16 cellular contexts compared by ENCODE assay signal in genomic region chr4:153755186-153755585, GRCh38. TPM values are rescaled to one million over a fixed set of nuclear protein-coding genes. Genes with fewer than 3 reads are reported as not detected.
A peak's percentile ranks its signal among the peaks of the same experiment; 100 is the strongest.
DNase-seq lines count a peak whose midpoint lies in the region; ATAC-seq and TF ChIP-seq lines count a peak whose summit lies in the region.
"Had no signal": no experiment of that assay in that cellular context is flagged by ENCODE, and none has a peak within 500 bp of the region (broad histone marks: within the 10 kb centered on the region; RNA-seq: fewer than 3 reads in every experiment).

No MANE protein-coding gene starts in this region.

- in situ Hi-C loops in SK-MEL-5 (cut with HindIII; ENCODE audit: low pct_unique_long_range_greater_than_20kb, low sequenced_read_pairs), result no loop called here

- H3K27ac Mint-ChIP-seq in activated T-cell treated with anti-CD3 and anti-CD28 coated beads, Interleukin-2, amount 50 U/mL, for 24 hours, result peak overlapping the region; percentile 15
- peak overlapping the region; percentile 83 for H3K27ac Mint-ChIP-seq in CD4-positive, alpha-beta T cell
- peak overlapping the region; percentile 75 to 93 (median 90) for H3K27ac Mint-ChIP-seq in naive thymus-derived CD8-positive, alpha-beta T cell

- DNase-seq in activated T-cell treated with anti-CD3 and anti-CD28 coated beads, Interleukin-2, amount 50 U/mL, for 24 hours, result no peak
- DNase-seq in activated T-cell treated with anti-CD3 and anti-CD28 coated beads, Interleukin-2, amount 50 U/mL, for 48 hours, result no peak
- DNase-seq in CD4-positive, alpha-beta T cell, result peak in 2 of 10 experiments; percentile 2 to 13
- DNase-seq in SK-MEL-5 (ENCODE audit: low read depth, low spot score) (peak; percentile 59), foreskin keratinocyte (no peak)
- DNase-seq in naive thymus-derived CD8-positive, alpha-beta T cell, result peak in 3 of 10 donors; percentile 9 to 47 (median 47)
- no peak for DNase-seq in activated CD8-positive, alpha-beta memory T cell treated with anti-CD3 and anti-CD28 coated beads, Interleukin-2, amount 50 U/mL, for 4 hours
- DNase-seq: ACHN; Caco-2; CD4-positive, alpha-beta memory T cell; DND-41; GDM1 had no signal

- H3K9me3 ChIP-seq in CD4-positive, alpha-beta T cell (ENCODE audit: control insufficient read depth, low read length), result no peaks in the 10 kb centered on the region
- H3K9me3 ChIP-seq: Caco-2, HAP-1 had no signal

- no peak for TF ChIP-seq CTCF in CD4-positive, alpha-beta T cell (IDR thresholded peaks at IDR 0.05)
- no peak for TF ChIP-seq CTCF in foreskin keratinocyte (conservative IDR thresholded peaks at IDR 0.05)

- CTCF ChIA-PET in CD4-positive, alpha-beta T cell (lab: Charles Lee), result no interaction called here

- intact Hi-C loops in CD4-positive, alpha-beta T cell (cut with DNase I, micrococcal nuclease), result loop anchor here in 1 of 2 experiments (10.0 kb wide), 1 partner anchor 320 kb away; no protein-coding TSS in a partner anchor

- H3K9me3 Mint-ChIP-seq in activated T-cell treated with anti-CD3 and anti-CD28 coated beads, Interleukin-2, amount 50 U/mL, for 24 hours, result no peaks in the 10 kb centered on the region
- H3K9me3 Mint-ChIP-seq in CD4-positive, alpha-beta T cell, result no peaks in the 10 kb centered on the region
- peaks cover 0 to 4% (median 0%) of the 10 kb centered on the region in 9 donors for H3K9me3 Mint-ChIP-seq in naive thymus-derived CD8-positive, alpha-beta T cell
- H3K9me3 Mint-ChIP-seq: CD4-positive, alpha-beta memory T cell had no signal

- H3K4me3 Mint-ChIP-seq in activated T-cell treated with anti-CD3 and anti-CD28 coated beads, Interleukin-2, amount 50 U/mL, for 24 hours, result no peak overlapping the region
- H3K4me3 Mint-ChIP-seq in CD4-positive, alpha-beta T cell, result peak overlapping the region; percentile 31
- H3K4me3 Mint-ChIP-seq in naive thymus-derived CD8-positive, alpha-beta T cell, result peak overlapping the region in 8 of 10 donors; percentile 6 to 68 (median 35)

- H3K4me1 ChIP-seq in foreskin keratinocyte, result no peaks in the 10 kb centered on the region
- H3K4me1 ChIP-seq: HAP-1 had no signal

- no peaks in the 10 kb centered on the region for H3K36me3 Mint-ChIP-seq in activated T-cell treated with anti-CD3 and anti-CD28 coated beads, Interleukin-2, amount 50 U/mL, for 24 hours (ENCODE audit: low read depth)
- no peaks in the 10 kb centered on the region for H3K36me3 Mint-ChIP-seq in CD4-positive, alpha-beta T cell (ENCODE audit: low read depth)
- no peaks in the 10 kb centered on the region for H3K36me3 Mint-ChIP-seq in naive thymus-derived CD8-positive, alpha-beta T cell
- H3K36me3 Mint-ChIP-seq: CD4-positive, alpha-beta memory T cell had no signal

- peaks cover 13% of the 10 kb centered on the region for H3K27me3 Mint-ChIP-seq in activated T-cell treated with anti-CD3 and anti-CD28 coated beads, Interleukin-2, amount 50 U/mL, for 24 hours
- H3K27me3 Mint-ChIP-seq in CD4-positive, alpha-beta T cell, result peaks cover 18% of the 10 kb centered on the region
- peaks cover 0 to 17% (median 14%) of the 10 kb centered on the region in 5 donors for H3K27me3 Mint-ChIP-seq in naive thymus-derived CD8-positive, alpha-beta T cell

- peak overlapping the region; percentile 48 for H3K27ac ChIP-seq in CD4-positive, alpha-beta T cell (ENCODE audit: low read depth, low read length)
- no peak overlapping the region for H3K27ac ChIP-seq in foreskin keratinocyte
- H3K27ac ChIP-seq: BLaER1 treated with 17β-estradiol and CSF1 and Interleukin-3, amounts not matched to agents 10 nM and 100 nM had no signal

- POLR2A ChIA-PET in CD4-positive, alpha-beta T cell (lab: Charles Lee), result no interaction called here
- POLR2A ChIA-PET in naive thymus-derived CD8-positive, alpha-beta T cell (lab: Charles Lee), result no interaction called here

- H3K27me3 ChIP-seq in CD4-positive, alpha-beta T cell (ENCODE audit: control insufficient read depth, insufficient read depth, low read length), result no peaks in the 10 kb centered on the region
- peaks cover 19% of the 10 kb centered on the region for H3K27me3 ChIP-seq in foreskin keratinocyte

- peak; percentile 74 for ATAC-seq in CD4-positive, alpha-beta T cell (ENCODE audit: poor library complexity)
- ATAC-seq in naive thymus-derived CD8-positive, alpha-beta T cell, result peak; percentile 59 to 79
- no peak for ATAC-seq in foreskin keratinocyte

- H3K4me1 Mint-ChIP-seq in activated T-cell treated with anti-CD3 and anti-CD28 coated beads, Interleukin-2, amount 50 U/mL, for 24 hours (ENCODE audit: low read depth), result peaks cover 39% of the 10 kb centered on the region
- H3K4me1 Mint-ChIP-seq in CD4-positive, alpha-beta T cell (ENCODE audit: low read depth), result peaks cover 47% of the 10 kb centered on the region
- H3K4me1 Mint-ChIP-seq in naive thymus-derived CD8-positive, alpha-beta T cell, result peaks cover 12 to 40% (median 31%) of the 10 kb centered on the region in 4 donors

RNA-seq across cellular contexts. Expression of gene RNF175, which starts 4.6 kb away (rescaled TPM):
- total RNA-seq in CD4-positive, alpha-beta T cell, result 1 to 10 TPM; 1.4 to 1.8 TPM
- total RNA-seq in SK-MEL-5 (2014; rRNA removed; shearing (Covaris generic)), result 0.83 and 0.90 TPM in 2 replicates
- polyA plus RNA-seq in SK-MEL-5 (2015; cell fraction: cytosol; rRNA removed), result 0.20 and 1.2 TPM in 2 replicates
- polyA plus RNA-seq in SK-MEL-5 (2015; cell fraction: nucleus; rRNA removed), result 0.18 and 0.39 TPM in 2 replicates
- total RNA-seq in naive thymus-derived CD8-positive, alpha-beta T cell, result under 1 TPM; 0.60 to 0.66 TPM
- 1 to 10 TPM in 2 of 3 donors, under 1 TPM in 1; 0.83 to 1.9 (median 1.6) TPM for polyA plus RNA-seq in naive thymus-derived CD8-positive, alpha-beta T cell
- 0.04 TPM in 1 of 2 replicates, not detected in the other for total RNA-seq in foreskin keratinocyte
- polyA plus RNA-seq in foreskin keratinocyte, result 0.12 and 0.13 TPM in 2 replicates
- total RNA-seq: A172, Caco-2, HT1080 had no signal

RNA-seq across cellular contexts. Expression of gene SFRP2, which starts 33.7 kb away (rescaled TPM):
- total RNA-seq in CD4-positive, alpha-beta T cell, result not detected
- not detected in 2 replicates for total RNA-seq in SK-MEL-5 (2014; rRNA removed; shearing (Covaris generic))
- not detected in 2 replicates for polyA plus RNA-seq in SK-MEL-5 (2015; cell fraction: cytosol; rRNA removed)
- polyA plus RNA-seq in SK-MEL-5 (2015; cell fraction: nucleus; rRNA removed), result not detected in 2 replicates
- not detected for total RNA-seq in naive thymus-derived CD8-positive, alpha-beta T cell
- polyA plus RNA-seq in naive thymus-derived CD8-positive, alpha-beta T cell, result not detected
- total RNA-seq in foreskin keratinocyte, result not detected in 2 replicates
- polyA plus RNA-seq in foreskin keratinocyte, result not detected in 2 replicates
- total RNA-seq: A172; Caco-2; CD4-positive, alpha-beta memory T cell; HT1080 had no signal
- polyA plus RNA-seq: CD4-positive, alpha-beta memory T cell had no signal

Comparison
In these comparisons a context has a peak if more than half of its experiments do, and no peak if none do; other contexts are left out.
1. H3K27ac Mint-ChIP-seq: peak in every context shown above with its lines; median percentile 90 in naive thymus-derived CD8-positive, alpha-beta T cell; 83 in CD4-positive, alpha-beta T cell; 15 in activated T-cell treated with anti-CD3 and anti-CD28 coated beads, Interleukin-2, amount 50 U/mL, for 24 hours.